Comparison of ENCODE assay signal across 1 cellular context in the genomic region with DNA sequence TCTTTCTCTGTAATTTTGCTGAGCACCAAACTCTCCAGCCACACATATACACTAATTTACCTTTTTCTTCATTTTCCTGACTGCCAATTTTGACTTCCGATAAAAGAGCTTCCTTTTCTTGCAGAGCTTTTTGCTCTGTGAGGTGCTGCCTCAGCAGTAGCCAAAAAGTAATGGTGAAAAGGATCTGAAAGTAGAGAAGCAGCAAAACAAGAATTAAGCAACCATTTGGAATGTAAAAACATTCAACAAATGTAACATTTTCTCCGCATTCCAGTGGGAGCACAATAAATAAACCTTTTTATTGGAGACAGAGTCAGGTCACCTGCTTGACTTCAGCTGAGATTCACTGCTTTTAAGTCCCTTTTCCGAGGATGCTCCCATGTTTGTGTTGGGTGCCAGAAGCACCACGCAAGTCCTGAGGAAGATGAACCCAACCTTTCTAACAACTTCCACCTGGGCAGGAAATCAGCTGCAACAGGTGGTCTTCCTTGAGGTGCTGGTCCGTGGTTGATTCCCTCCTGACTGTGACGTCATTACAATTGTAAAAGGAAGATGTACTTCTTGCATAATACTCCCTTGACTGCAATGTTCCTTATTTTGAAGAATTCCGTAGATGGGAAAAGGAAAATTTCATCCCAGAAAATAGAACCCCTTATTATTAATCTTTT.
TF ChIP-seq lines count a peak whose summit lies in the region.

No MANE protein-coding gene starts in this region.

TF ChIP-seq in HepG2, 621 proteins besides CTCF, POLR2A, EP300 and RAD21:
- TF ChIP-seq ZNF224 (CRISPR knock-in tag; IDR thresholded peaks at IDR 0.05): no peak
- 0 out of 2 replicates have a peak, but pooled peaks have one; percentile 13 for TF ChIP-seq CREB1 (IDR thresholded peaks at IDR 0.05)
- no peak for TF ChIP-seq CREB1 (CRISPR knock-in tag; IDR thresholded peaks at IDR 0.05)
TF ChIP-seq in HepG2: peak in this region for 1.
